Comparison of ENCODE assay signal across 1 cellular context in genomic region chr3:161213644-161214043, GRCh38.
TF ChIP-seq lines count a peak whose summit lies in the region.

No MANE protein-coding gene starts in this region.

TF ChIP-seq in WTC11, 78 proteins besides CTCF, POLR2A, EP300 and RAD21 (continued from another document):
- TF ChIP-seq ATF2 (CRISPR knock-in tag; IDR thresholded peaks at IDR 0.05; ENCODE audit: borderline replicate concordance, low read depth) (no peak), ETV6 (CRISPR knock-in tag; IDR thresholded peaks at IDR 0.05) (no peak), ELF4 (CRISPR knock-in tag; IDR thresholded peaks at IDR 0.05; ENCODE audit: low read depth) (no peak)
